Comparison of ENCODE assay signal across 23 cellular contexts in the genomic region with DNA sequence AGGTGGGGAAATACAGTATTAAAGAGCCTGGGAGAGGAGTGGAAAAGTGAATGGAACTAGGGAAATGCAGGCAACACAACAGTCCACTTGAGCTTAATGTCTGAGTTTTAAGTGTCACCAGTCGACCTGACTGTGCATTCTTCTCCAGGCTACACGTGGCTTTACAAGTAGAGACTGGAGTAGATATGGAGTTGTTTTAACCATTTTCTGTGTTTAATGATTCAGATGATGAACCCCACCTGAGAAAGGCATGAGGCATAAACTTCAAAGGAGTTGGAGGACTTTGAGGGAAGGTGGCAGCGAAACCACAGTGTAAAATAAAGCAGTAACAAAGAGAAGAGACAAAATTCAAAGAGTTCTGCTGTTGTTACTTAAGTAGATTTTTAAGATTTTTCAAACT. TPM values are rescaled to one million over a fixed set of nuclear protein-coding genes. Genes with fewer than 3 reads are reported as not detected.
A peak's percentile ranks its signal among the peaks of the same experiment; 100 is the strongest.
DNase-seq lines count a peak whose midpoint lies in the region; ATAC-seq and TF ChIP-seq lines count a peak whose summit lies in the region.
"Had no signal": no experiment of that assay in that cellular context is flagged by ENCODE, and none has a peak within 500 bp of the region (broad histone marks: within the 10 kb centered on the region; RNA-seq: fewer than 3 reads in every experiment).

No MANE protein-coding gene starts in this region.

- H3K9ac ChIP-seq in DND-41 (ENCODE audit: low read depth, low read length) = no peak overlapping the region
- H3K9ac ChIP-seq: parathyroid adenoma had no signal

- H3K36me3 Mint-ChIP-seq in T-helper 1 cell treated with Interleukin-12 subunit alpha and Interleukin-12 subunit beta and Interleukin-4 antibody, amounts not matched to agents 30 μg/mL and 1 μg/mL, for 36 hours (ENCODE audit: low read depth) = peaks cover 65% of the 10 kb centered on the region
- peaks cover 83% of the 10 kb centered on the region for H3K36me3 Mint-ChIP-seq in activated T-helper 2 cell treated with anti-CD3 and anti-CD28 coated beads, Interferon-gamma antibody, Interleukin-2, Interleukin-4, amounts not matched to agents 10 μg/mL and 5 μg/mL and 100 μg/mL, durations not matched to agents 14 hours and 24 hours and 36 hours (ENCODE audit: low read depth)
- H3K36me3 Mint-ChIP-seq in nephron progenitor cell (ENCODE audit: low read depth) = peaks cover 80% of the 10 kb centered on the region

- DNase-seq in T-helper 1 cell (no peak), DND-41 (no peak), nephron progenitor cell (no peak), RPMI8226 (no peak), GF-D8 (lab: John Stamatoyannopoulos, UW) (no peak)
- DNase-seq in activated T-helper 2 cell treated with anti-CD3 and anti-CD28 coated beads, Interferon-gamma antibody, Interleukin-2, Interleukin-4, amounts not matched to agents 10 μg/mL and 5 μg/mL and 100 μg/mL, durations not matched to agents 14 hours and 24 hours and 36 hours (ENCODE audit: low spot score) = no peak
- DNase-seq: activated CD4-positive, alpha-beta T cell treated with anti-CD3 and anti-CD28 coated beads, Interleukin-2, amount 50 U/mL, for 48 hours; activated gamma-delta T cell treated with Interleukin-2 at 50 U/mL for 16 hours; BE2C; brain microvascular endothelial cell; dorsolateral prefrontal cortex; GOT3; Karpas-422; NCI-H1105; PC-3; stimulated activated CD4-positive, alpha-beta T cell treated with anti-CD3 and anti-CD28 coated beads, Interleukin-4, amount 100 ng/mL, for 1 hour; testis had no signal

- no peak overlapping the region for H3K4me2 ChIP-seq in DND-41 (ENCODE audit: insufficient read depth, low read length)

- H4K20me1 ChIP-seq in DND-41 (ENCODE audit: insufficient read depth, low read length) = peaks cover 53% of the 10 kb centered on the region

- no peak overlapping the region for H3K4me3 ChIP-seq in DND-41 (ENCODE audit: low read depth in 1 of 2, low read length in 2 of 2)
- H3K4me3 ChIP-seq: dorsolateral prefrontal cortex, SK-N-MC, testis had no signal

- H3K4me1 Mint-ChIP-seq in T-helper 1 cell treated with Interleukin-12 subunit alpha and Interleukin-12 subunit beta and Interleukin-4 antibody, amounts not matched to agents 30 μg/mL and 1 μg/mL, for 36 hours (ENCODE audit: low read depth) = peaks cover 24% of the 10 kb centered on the region
- peaks cover 28% of the 10 kb centered on the region for H3K4me1 Mint-ChIP-seq in activated T-helper 2 cell treated with anti-CD3 and anti-CD28 coated beads, Interferon-gamma antibody, Interleukin-2, Interleukin-4, amounts not matched to agents 10 μg/mL and 5 μg/mL and 100 μg/mL, durations not matched to agents 14 hours and 24 hours and 36 hours (ENCODE audit: low read depth)
- no peaks in the 10 kb centered on the region for H3K4me1 Mint-ChIP-seq in nephron progenitor cell

- ATAC-seq in DND-41 (ENCODE audit: insufficient read depth, low read depth) (peak; percentile 50), GM18520 (IDR thresholded peaks at IDR 0.05; ENCODE audit: unreplicated experiment) (no peak)
- ATAC-seq: esophagus mucosa, PC-3 had no signal

- no peaks in the 10 kb centered on the region for H3K27me3 ChIP-seq in DND-41 (ENCODE audit: insufficient read depth, low read length, poor library complexity)
- H3K27me3 ChIP-seq: BE2C, brain microvascular endothelial cell, dorsolateral prefrontal cortex, testis had no signal

- H3K27me3 Mint-ChIP-seq in T-helper 1 cell treated with Interleukin-12 subunit alpha and Interleukin-12 subunit beta and Interleukin-4 antibody, amounts not matched to agents 30 μg/mL and 1 μg/mL, for 36 hours (ENCODE audit: low read depth) = no peaks in the 10 kb centered on the region
- no peaks in the 10 kb centered on the region for H3K27me3 Mint-ChIP-seq in activated T-helper 2 cell treated with anti-CD3 and anti-CD28 coated beads, Interferon-gamma antibody, Interleukin-2, Interleukin-4, amounts not matched to agents 10 μg/mL and 5 μg/mL and 100 μg/mL, durations not matched to agents 14 hours and 24 hours and 36 hours (ENCODE audit: low read depth)
- H3K27me3 Mint-ChIP-seq in nephron progenitor cell (ENCODE audit: low read depth, poor library complexity) = no peaks in the 10 kb centered on the region

- intact Hi-C loops in activated T-helper 2 cell treated with anti-CD3 and anti-CD28 coated beads, Interferon-gamma antibody, Interleukin-2, Interleukin-4, amounts not matched to agents 10 μg/mL and 5 μg/mL and 100 μg/mL, durations not matched to agents 14 hours and 24 hours and 36 hours (cut with micrococcal nuclease) = no loop called here

- no peak overlapping the region for H3K27ac ChIP-seq in DND-41 (ENCODE audit: low read length)
- H3K27ac ChIP-seq: 22Rv1, brain microvascular endothelial cell, dorsolateral prefrontal cortex, parathyroid adenoma, SK-N-MC, testis had no signal

- H2AFZ ChIP-seq in DND-41 (ENCODE audit: low read depth, low read length) = no peak overlapping the region
- H2AFZ ChIP-seq: parathyroid adenoma had no signal

- TF ChIP-seq CTCF in DND-41 (IDR thresholded peaks at IDR 0.05; ENCODE audit: borderline replicate concordance, extremely low read depth, low read length, poor library complexity, severe bottlenecking) (no peak), nephron progenitor cell (IDR thresholded peaks at IDR 0.05) (no peak)

- no peak overlapping the region for H3K4me3 Mint-ChIP-seq in T-helper 1 cell treated with Interleukin-12 subunit alpha and Interleukin-12 subunit beta and Interleukin-4 antibody, amounts not matched to agents 30 μg/mL and 1 μg/mL, for 36 hours
- no peak overlapping the region for H3K4me3 Mint-ChIP-seq in activated T-helper 2 cell treated with anti-CD3 and anti-CD28 coated beads, Interferon-gamma antibody, Interleukin-2, Interleukin-4, amounts not matched to agents 10 μg/mL and 5 μg/mL and 100 μg/mL, durations not matched to agents 14 hours and 24 hours and 36 hours (ENCODE audit: low read depth)
- no peak overlapping the region for H3K4me3 Mint-ChIP-seq in nephron progenitor cell

- H3K4me1 ChIP-seq in DND-41 (ENCODE audit: insufficient read depth, low read length) = no peaks in the 10 kb centered on the region
- H3K4me1 ChIP-seq: BE2C, parathyroid adenoma had no signal

- peaks cover 94% of the 10 kb centered on the region for H3K79me2 ChIP-seq in DND-41 (ENCODE audit: insufficient read depth, low read length)

- no peaks in the 10 kb centered on the region for H3K9me3 Mint-ChIP-seq in T-helper 1 cell treated with Interleukin-12 subunit alpha and Interleukin-12 subunit beta and Interleukin-4 antibody, amounts not matched to agents 30 μg/mL and 1 μg/mL, for 36 hours
- no peaks in the 10 kb centered on the region for H3K9me3 Mint-ChIP-seq in activated T-helper 2 cell treated with anti-CD3 and anti-CD28 coated beads, Interferon-gamma antibody, Interleukin-2, Interleukin-4, amounts not matched to agents 10 μg/mL and 5 μg/mL and 100 μg/mL, durations not matched to agents 14 hours and 24 hours and 36 hours
- no peaks in the 10 kb centered on the region for H3K9me3 Mint-ChIP-seq in nephron progenitor cell

- H3K9me3 ChIP-seq in DND-41 (ENCODE audit: insufficient read depth, low read length, severe bottlenecking) = no peaks in the 10 kb centered on the region
- H3K9me3 ChIP-seq: BE2C, testis had no signal

- peaks cover 99% of the 10 kb centered on the region for H3K36me3 ChIP-seq in DND-41 (ENCODE audit: insufficient read depth, low read length)

- H3K27ac Mint-ChIP-seq in T-helper 1 cell treated with Interleukin-12 subunit alpha and Interleukin-12 subunit beta and Interleukin-4 antibody, amounts not matched to agents 30 μg/mL and 1 μg/mL, for 36 hours = peak overlapping the region; percentile 4
- H3K27ac Mint-ChIP-seq in activated T-helper 2 cell treated with anti-CD3 and anti-CD28 coated beads, Interferon-gamma antibody, Interleukin-2, Interleukin-4, amounts not matched to agents 10 μg/mL and 5 μg/mL and 100 μg/mL, durations not matched to agents 14 hours and 24 hours and 36 hours = peak overlapping the region; percentile 46
- peak overlapping the region; percentile 56 for H3K27ac Mint-ChIP-seq in nephron progenitor cell

RNA-seq across cellular contexts. Expression of a gene that starts 12.6 kb away (rescaled TPM):
- 262 and 269 TPM in 2 replicates for total RNA-seq in activated T-helper 2 cell treated with anti-CD3 and anti-CD28 coated beads, Interferon-gamma antibody, Interleukin-2, Interleukin-4, amounts not matched to agents 10 μg/mL and 5 μg/mL and 100 μg/mL, durations not matched to agents 14 hours and 24 hours and 36 hours

RNA-seq across cellular contexts. Expression of a gene that starts 38.4 kb away (rescaled TPM):
- 12.5 and 14.6 TPM in 2 replicates for total RNA-seq in activated T-helper 2 cell treated with anti-CD3 and anti-CD28 coated beads, Interferon-gamma antibody, Interleukin-2, Interleukin-4, amounts not matched to agents 10 μg/mL and 5 μg/mL and 100 μg/mL, durations not matched to agents 14 hours and 24 hours and 36 hours

Comparison
In these comparisons a context has a peak if more than half of its experiments do, and no peak if none do; other contexts are left out.
1. H3K27ac Mint-ChIP-seq: peak in every context shown above with its lines; median percentile 56 in nephron progenitor cell; 46 in activated T-helper 2 cell treated with anti-CD3 and anti-CD28 coated beads, Interferon-gamma antibody, Interleukin-2, Interleukin-4, amounts not matched to agents 10 μg/mL and 5 μg/mL and 100 μg/mL, durations not matched to agents 14 hours and 24 hours and 36 hours; 4 in T-helper 1 cell treated with Interleukin-12 subunit alpha and Interleukin-12 subunit beta and Interleukin-4 antibody, amounts not matched to agents 30 μg/mL and 1 μg/mL, for 36 hours.